In the genomic region with DNA sequence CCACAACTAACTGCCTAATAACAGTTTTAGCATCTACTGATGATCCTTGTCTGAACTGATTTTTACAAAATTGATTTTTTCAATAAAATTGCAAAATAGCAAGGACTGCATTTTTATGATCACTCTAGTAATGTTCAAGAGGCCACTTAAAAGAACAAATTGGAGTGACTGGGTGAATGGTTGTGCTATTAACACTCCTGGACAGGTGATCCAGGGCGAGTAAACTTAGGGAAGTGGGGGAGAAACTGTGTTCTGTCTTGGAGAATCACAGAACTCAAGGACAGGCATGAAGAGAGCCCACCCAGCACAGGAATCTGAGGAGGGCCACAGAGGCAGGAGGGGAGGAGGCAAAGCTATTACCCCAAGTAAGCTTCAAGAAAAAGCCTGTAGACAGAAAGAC, we compare ENCODE assay signal across 29 cellular contexts.
DNase-seq lines count a peak whose midpoint lies in the region; TF ChIP-seq lines count a peak whose summit lies in the region.
"Had no signal": no experiment of that assay in that cellular context is flagged by ENCODE, and none has a peak within 500 bp of the region (broad histone marks: within the 10 kb centered on the region; RNA-seq: fewer than 3 reads in every experiment).

No MANE protein-coding gene starts in this region.

- no peak overlapping the region for H2BK120ac ChIP-seq in neuronal stem cell (ENCODE audit: low read depth, low read length)

- H3K36me3 Mint-ChIP-seq in T-helper 2 cell treated with Interferon-gamma antibody and Interleukin-4, amounts not matched to agents 5 μg/mL and 100 μg/mL, for 36 hours (ENCODE audit: low read depth), result peaks cover 40% of the 10 kb centered on the region
- peaks cover 0 to 50% (median 14%) of the 10 kb centered on the region in 3 donors for H3K36me3 Mint-ChIP-seq in CD8-positive, alpha-beta memory T cell
- peaks cover 5% of the 10 kb centered on the region for H3K36me3 Mint-ChIP-seq in chondrocyte (ENCODE audit: low read depth)
- H3K36me3 Mint-ChIP-seq in progenitor cell of endocrine pancreas (ENCODE audit: insufficient read depth), result peaks cover 12% of the 10 kb centered on the region
- H3K36me3 Mint-ChIP-seq: natural killer cell had no signal

- no peak overlapping the region for H2BK5ac ChIP-seq in neuronal stem cell (ENCODE audit: low read length)

- H3K23ac ChIP-seq in neuronal stem cell (ENCODE audit: low read depth, low read length, poor library complexity), result no peak overlapping the region

- no peak overlapping the region for H3K27ac ChIP-seq in CD8-positive, alpha-beta memory T cell (ENCODE audit: low read depth, low read length)
- no peak overlapping the region for H3K27ac ChIP-seq in neuronal stem cell (replicated peaks; ENCODE audit: low read length)
- H3K27ac ChIP-seq: 22Rv1, breast epithelium, suprapubic skin, VCaP had no signal

- POLR2A ChIA-PET in CD8-positive, alpha-beta memory T cell (lab: Charles Lee), result no interaction called here

- no peaks in the 10 kb centered on the region for H3K9me3 ChIP-seq in CD8-positive, alpha-beta memory T cell (ENCODE audit: low read length)
- H3K9me3 ChIP-seq in neuronal stem cell (replicated peaks in 1 of 2; ENCODE audit: control insufficient read depth in 2 of 2, insufficient read depth in 1 of 2, low read depth in 1 of 2, low read length in 2 of 2), result peaks cover 2 to 8% of the 10 kb centered on the region in 2 donors
- H3K9me3 ChIP-seq: breast epithelium, suprapubic skin had no signal

- H3K27me3 Mint-ChIP-seq in T-helper 2 cell treated with Interferon-gamma antibody and Interleukin-4, amounts not matched to agents 5 μg/mL and 100 μg/mL, for 36 hours (ENCODE audit: low read depth), result no peaks in the 10 kb centered on the region
- no peaks in the 10 kb centered on the region for H3K27me3 Mint-ChIP-seq in CD8-positive, alpha-beta memory T cell
- H3K27me3 Mint-ChIP-seq in chondrocyte (ENCODE audit: low read depth) (no peaks in the 10 kb centered on the region), progenitor cell of endocrine pancreas (no peaks in the 10 kb centered on the region)

- peak overlapping the region; percentile 13 for H3K27ac Mint-ChIP-seq in T-helper 2 cell treated with Interferon-gamma antibody and Interleukin-4, amounts not matched to agents 5 μg/mL and 100 μg/mL, for 36 hours
- H3K27ac Mint-ChIP-seq in CD8-positive, alpha-beta memory T cell, result peak overlapping the region in 5 of 8 donors; percentile 7 to 73 (median 52)
- H3K27ac Mint-ChIP-seq in chondrocyte (ENCODE audit: unreplicated experiment), result peak overlapping the region; percentile 3
- H3K27ac Mint-ChIP-seq in progenitor cell of endocrine pancreas, result peak overlapping the region; percentile 41
- H3K27ac Mint-ChIP-seq: HFFc6 had no signal

- no peak overlapping the region for H3K18ac ChIP-seq in neuronal stem cell (ENCODE audit: low read length)

- H3K4me1 ChIP-seq in CD8-positive, alpha-beta memory T cell (ENCODE audit: insufficient read depth, low read length), result peaks cover 35% of the 10 kb centered on the region
- H3K4me1 ChIP-seq in neuronal stem cell (ENCODE audit: control insufficient read depth in 2 of 2, insufficient read depth in 1 of 2, low read depth in 1 of 2, low read length in 2 of 2), result no peaks in the 10 kb centered on the region

- H3K4me1 Mint-ChIP-seq in T-helper 2 cell treated with Interferon-gamma antibody and Interleukin-4, amounts not matched to agents 5 μg/mL and 100 μg/mL, for 36 hours (ENCODE audit: low read depth), result peaks cover 38% of the 10 kb centered on the region
- peaks cover 59 to 87% (median 83%) of the 10 kb centered on the region in 3 donors for H3K4me1 Mint-ChIP-seq in CD8-positive, alpha-beta memory T cell
- H3K4me1 Mint-ChIP-seq in chondrocyte (ENCODE audit: low read depth) (peaks cover 51% of the 10 kb centered on the region), progenitor cell of endocrine pancreas (ENCODE audit: low read depth) (no peaks in the 10 kb centered on the region)

- H3K79me1 ChIP-seq in neuronal stem cell (ENCODE audit: low read depth, low read length), result no peaks in the 10 kb centered on the region

- no peak overlapping the region for H2BK15ac ChIP-seq in neuronal stem cell (ENCODE audit: low read length)

- CTCF ChIA-PET in CD8-positive, alpha-beta memory T cell (lab: Charles Lee), result interaction anchor here (0.8 to 2.8 kb wide), 3 partner anchors 9 to 200 kb away, joined by 3 to 9 read pairs (median 3); no protein-coding TSS in a partner anchor

- H2AK5ac ChIP-seq in neuronal stem cell (ENCODE audit: low read depth, low read length), result no peak overlapping the region

- no peak overlapping the region for H3K4ac ChIP-seq in neuronal stem cell (ENCODE audit: low read length)

- no peak overlapping the region for H4K91ac ChIP-seq in neuronal stem cell (ENCODE audit: low read depth, low read length, poor library complexity)

- WGBS in neuronal stem cell (ENCODE audit: extremely low coverage in 2 of 2, insufficient read length in 2 of 2, insufficient replicate concordance in 1 of 2), 2 donors, result no CpG with 5 or more reads among the region's 1 CpG

- H3K4me3 Mint-ChIP-seq in T-helper 2 cell treated with Interferon-gamma antibody and Interleukin-4, amounts not matched to agents 5 μg/mL and 100 μg/mL, for 36 hours, result no peak overlapping the region
- H3K4me3 Mint-ChIP-seq in CD8-positive, alpha-beta memory T cell, result no peak overlapping the region
- H3K4me3 Mint-ChIP-seq in chondrocyte (ENCODE audit: unreplicated experiment) (no peak overlapping the region), progenitor cell of endocrine pancreas (ENCODE audit: low read depth) (no peak overlapping the region)
- H3K4me3 Mint-ChIP-seq: HFFc6, natural killer cell had no signal

- H3K9me3 Mint-ChIP-seq in T-helper 2 cell treated with Interferon-gamma antibody and Interleukin-4, amounts not matched to agents 5 μg/mL and 100 μg/mL, for 36 hours, result no peaks in the 10 kb centered on the region
- no peaks in the 10 kb centered on the region for H3K9me3 Mint-ChIP-seq in CD8-positive, alpha-beta memory T cell
- H3K9me3 Mint-ChIP-seq in chondrocyte (ENCODE audit: low read depth) (peaks cover 5% of the 10 kb centered on the region), progenitor cell of endocrine pancreas (ENCODE audit: low read depth) (peaks cover 4% of the 10 kb centered on the region)
- H3K9me3 Mint-ChIP-seq: HFFc6, natural killer cell had no signal

- no peak overlapping the region for H2BK12ac ChIP-seq in neuronal stem cell (ENCODE audit: low read length)

- no peaks in the 10 kb centered on the region for H3K36me3 ChIP-seq in CD8-positive, alpha-beta memory T cell (ENCODE audit: insufficient read depth, low read length)
- H3K36me3 ChIP-seq in neuronal stem cell (replicated peaks in 1 of 2; ENCODE audit: control insufficient read depth in 2 of 2, insufficient read depth in 2 of 2, low read length in 2 of 2), result no peaks in the 10 kb centered on the region
- H3K36me3 ChIP-seq: breast epithelium, suprapubic skin had no signal

- no peak for DNase-seq in T-helper 2 cell treated with Interferon-gamma antibody and Interleukin-4, amounts not matched to agents 5 μg/mL and 100 μg/mL, for 36 hours (ENCODE audit: low spot score)
- DNase-seq in T-helper 2 cell (no peak), chondrocyte (ENCODE audit: low spot score) (no peak), progenitor cell of endocrine pancreas (ENCODE audit: low spot score, unreplicated experiment) (no peak), NCI-H748 treated with DMSO at 0.1 percent for 48 hours (lab: John Stamatoyannopoulos, UW) (no peak), neuronal stem cell (ENCODE audit: low spot score) (no peak)
- DNase-seq in CD8-positive, alpha-beta memory T cell, result no peak
- no peak for DNase-seq in activated CD4-positive, alpha-beta T cell treated with anti-CD3 and anti-CD28 coated beads for 48 hours
- DNase-seq: activated CD4-positive, alpha-beta T cell treated with anti-CD3 and anti-CD28 coated beads for 4 hours; activated naive CD4-positive, alpha-beta T cell; amygdala; C1 segment of cervical spinal cord; DMS 273 treated with DMSO at 0.1 percent for 48 hours; glutamatergic neuron; GOT3; HFFc6; IMR-90; midbrain; natural killer cell; NCI-H146; NCI-H345; NCI-H69; SHP77; stimulated activated naive CD4-positive, alpha-beta T cell treated with Interleukin-2 at 50 U/mL for 16 hours; T1000 had no signal

- H2AFZ ChIP-seq in neuronal stem cell (ENCODE audit: low read length), result no peak overlapping the region

- TF ChIP-seq CTCF in chondrocyte (IDR thresholded peaks at IDR 0.05), result no peak
- TF ChIP-seq CTCF in progenitor cell of endocrine pancreas (IDR thresholded peaks at IDR 0.05; ENCODE audit: unreplicated experiment), result no peak

- H4K8ac ChIP-seq in neuronal stem cell (ENCODE audit: low read depth, low read length), result no peak overlapping the region

- no peak overlapping the region for H3K14ac ChIP-seq in neuronal stem cell (ENCODE audit: low read length)

- H3K9ac ChIP-seq in neuronal stem cell (ENCODE audit: low read depth, low read length, poor library complexity), result no peak overlapping the region

- H3K4me2 ChIP-seq in neuronal stem cell (ENCODE audit: insufficient read depth, low read length, poor library complexity, severe bottlenecking), result no peak overlapping the region

- no peak overlapping the region for H3K4me3 ChIP-seq in CD8-positive, alpha-beta memory T cell (ENCODE audit: low read length)
- no peak overlapping the region for H3K4me3 ChIP-seq in neuronal stem cell (ENCODE audit: low read length in 2 of 2)
- H3K4me3 ChIP-seq: breast epithelium, suprapubic skin had no signal

- no peaks in the 10 kb centered on the region for H3K27me3 ChIP-seq in CD8-positive, alpha-beta memory T cell (ENCODE audit: insufficient read depth, low read length, poor library complexity, severe bottlenecking)
- H3K27me3 ChIP-seq in neuronal stem cell (ENCODE audit: control insufficient read depth in 3 of 3, insufficient read depth in 3 of 3, low read depth in 1 of 3, low read length in 3 of 3), result no peaks in the 10 kb centered on the region
- H3K27me3 ChIP-seq: breast epithelium, suprapubic skin had no signal
